2 cellular contexts compared by ENCODE assay signal in genomic region chr10:64397125-64397524, GRCh38.
TF ChIP-seq lines count a peak whose summit lies in the region.

No MANE protein-coding gene starts in this region.

TF ChIP-seq in GM23338, 12 proteins besides CTCF, POLR2A, EP300 and RAD21:
- TF ChIP-seq ZNF331 (CRISPR knock-in tag; IDR thresholded peaks at IDR 0.05; ENCODE audit: low read depth): no peak

TF ChIP-seq in IMR-90, 13 proteins besides CTCF, POLR2A, EP300 and RAD21:
- no peak for TF ChIP-seq CHD1 (IDR thresholded peaks at IDR 0.05; ENCODE audit: low read depth, low read length)
- TF ChIP-seq USF2 (IDR thresholded peaks at IDR 0.05; ENCODE audit: low read depth, low read length): no peak
- TF ChIP-seq MXI1 (IDR thresholded peaks at IDR 0.05; ENCODE audit: borderline replicate concordance, low read depth, low read length): no peak
- no peak for TF ChIP-seq MAFK (IDR thresholded peaks at IDR 0.05; ENCODE audit: low read depth, low read length)
- no peak for TF ChIP-seq MAZ (IDR thresholded peaks at IDR 0.05; ENCODE audit: borderline replicate concordance, low read depth, low read length)
- TF ChIP-seq RFX5 (IDR thresholded peaks at IDR 0.05; ENCODE audit: low read depth, low read length): no peak
- TF ChIP-seq SMC3 (IDR thresholded peaks at IDR 0.05; ENCODE audit: low read depth, low read length): no peak
- TF ChIP-seq BHLHE40 (IDR thresholded peaks at IDR 0.05; ENCODE audit: low read depth, low read length): no peak
- TF ChIP-seq FOS (IDR thresholded peaks at IDR 0.05; ENCODE audit: low read depth, low read length): no peak
- TF ChIP-seq RCOR1 (IDR thresholded peaks at IDR 0.05; ENCODE audit: insufficient replicate concordance, low read length): no peak
- TF ChIP-seq NFE2L2 (IDR thresholded peaks at IDR 0.05; ENCODE audit: low read depth, low read length): no peak
- no peak for TF ChIP-seq CEBPB (IDR thresholded peaks at IDR 0.05; ENCODE audit: low read depth, low read length)
- TF ChIP-seq ELK1 (IDR thresholded peaks at IDR 0.05; ENCODE audit: borderline replicate concordance, low read depth, low read length): no peak
